In genomic region chr7:43108255-43109011, GRCh38 we compare ENCODE assay signal across 8 cellular contexts. TPM values are rescaled to one million over a fixed set of nuclear protein-coding genes. Genes with fewer than 3 reads are reported as not detected.
DNase-seq lines count a peak whose midpoint lies in the region; ATAC-seq, FAIRE-seq and TF ChIP-seq lines count a peak whose summit lies in the region.

No MANE protein-coding gene starts in this region.

- ATAC-seq in GM21529 (IDR thresholded peaks at IDR 0.05; ENCODE audit: unreplicated experiment) (peak; percentile 99), SK-N-SH treated with all-trans-retinoic acid at 6 μM for 48 hours (peak; percentile 98), K562 (peak; percentile 94)

- POLR2A ChIA-PET in GM10248 (lab: Yijun Ruan, JAX) = no interaction called here
- POLR2A ChIA-PET in K562 (lab: Yijun Ruan, JAX) = interaction anchor here (0.6 to 1.4 kb wide), 4 partner anchors 9 to 340 kb away, joined by 3 to 6 read pairs (median 4); no protein-coding TSS in a partner anchor

- DNase-seq in GM10248 (ENCODE audit: extremely low spot score) = peak; percentile 60
- DNase-seq in HT1080 (ENCODE audit: low read depth) = peak; percentile 47
- peak; percentile 65 to 81 (median 72) for DNase-seq in K562 (ENCODE audit: extremely low read depth in 1 of 4, low spot score in 3 of 4)
- peak; percentile 55 for DNase-seq in iris pigment epithelial cell (ENCODE audit: low read depth)
- peak; percentile 6 for DNase-seq in stimulated activated CD4-positive, alpha-beta T cell treated with anti-CD3 and anti-CD28 coated beads, Interleukin-2, amount 100 ng/mL, for 4 hours (ENCODE audit: low read depth)
- no peak for DNase-seq in NCI-H1436 (lab: John Stamatoyannopoulos, UW)

- CTCF ChIA-PET in GM10248 (lab: Yijun Ruan, JAX) (interaction anchor here (0.7 to 4.5 kb wide), 33 partner anchors 9 to 592 kb away, joined by 3 to 40 read pairs (median 4); partner anchors contain the start of genes MRPL32 and PSMA2), K562 (lab: Yijun Ruan, JAX; ENCODE audit: low intra/inter-chr PET ratio) (interaction anchor here (0.7 kb wide), 1 partner anchor 168 kb away, joined by 3 read pairs; no protein-coding TSS in a partner anchor)

- no peaks in the 10 kb centered on the region; the same call in 2 of the 3 replicates for H3K36me3 ChIP-seq in K562 (ENCODE audit: control insufficient read depth, insufficient read depth, low read length)

- H3K9me3 ChIP-seq in K562 (replicated peaks; ENCODE audit: control insufficient read depth, insufficient read depth, low read depth, low read length) = no peaks in the 10 kb centered on the region

- WGBS in K562 (ENCODE audit: insufficient coverage, low coverage, missing lambda C conversion rate) = 6% methylated on average over 3 of the region's 3 CpGs

- no peak for TF ChIP-seq POLR2A in K562 (conservative IDR thresholded peaks at IDR 0.05)

- no peaks in the 10 kb centered on the region for H4K20me1 ChIP-seq in K562 (replicated peaks; ENCODE audit: control insufficient read depth, insufficient read depth, low read length)

- no peak overlapping the region for H3K4me3 ChIP-seq in K562

- in situ Hi-C loops in K562 (cut with MboI) = loop anchor here (10.0 kb wide), 1 partner anchor 164 kb away; no protein-coding TSS in a partner anchor

- H3K4me2 ChIP-seq in K562 (ENCODE audit: insufficient read depth, low read length) = no peak overlapping the region

- peak; percentile 37 to 75 for TF ChIP-seq RAD21 in K562 (CRISPR knock-in tag; conservative IDR thresholded peaks at IDR 0.05 in 1 of 2, IDR thresholded peaks at IDR 0.05 in 1 of 2)

- no peaks in the 10 kb centered on the region for H3K79me2 ChIP-seq in K562 (ENCODE audit: control insufficient read depth, insufficient read depth, low read length)

- peaks cover 0 to 4% of the 10 kb centered on the region in 2 experiments; a peak in 2 of 5 replicates for H3K27me3 ChIP-seq in K562 (ENCODE audit: control insufficient read depth in 2 of 2, insufficient read depth in 2 of 2, low read length in 2 of 2)

- no TSS peak for BruUV-seq in K562 (replicated peaks; lab: Mats Ljungman, UMichigan)

- intact Hi-C loops in K562 (cut with micrococcal nuclease) = loop anchor here (1.0 kb wide), 1 partner anchor 167 kb away; no protein-coding TSS in a partner anchor

- H3K4me1 ChIP-seq in K562 (replicated peaks in 1 of 2; ENCODE audit: control insufficient read depth in 2 of 2, insufficient read depth in 2 of 2, low read length in 2 of 2) = peaks cover 11 to 17% of the 10 kb centered on the region in 2 experiments; a peak in 4 of 5 replicates

- no peaks in the 10 kb centered on the region for H3K9me1 ChIP-seq in K562 (ENCODE audit: control insufficient read depth, insufficient read depth, low read length)

- peak; percentile 96 for FAIRE-seq in K562 (lab: Jason Lieb, UNC)

- no peak overlapping the region for H3K9ac ChIP-seq in K562 (ENCODE audit: insufficient read depth in 1 of 2, low read depth in 2 of 2, low read length in 2 of 2)

- H2AFZ ChIP-seq in K562 (ENCODE audit: low read depth, low read length) = peak overlapping the region; percentile 92

- no peak for TF ChIP-seq EP300 in K562 (IDR thresholded peaks at IDR 0.05; ENCODE audit: low read length)

- TF ChIP-seq CTCF in GM10248 (IDR thresholded peaks at IDR 0.05; ENCODE audit: control extremely low read depth, extremely low read depth, low read depth, missing control alignments) (peak; percentile 85), K562 (IDR thresholded peaks at IDR 0.05 in 2 of 3, conservative IDR thresholded peaks at IDR 0.05 in 1 of 3; ENCODE audit: insufficient read depth in 2 of 3, low read depth in 1 of 3, low read length in 3 of 3) (peak; percentile 88 to 93 (median 88))

- H3K27ac ChIP-seq in K562 (ENCODE audit: extremely low read depth, low read depth, low read length) = no peak overlapping the region

TF ChIP-seq in SK-N-SH treated with all-trans-retinoic acid at 6 μM for 48 hours, 23 proteins besides CTCF, POLR2A, EP300 and RAD21:
- TF ChIP-seq ESRRG (CRISPR knock-in tag; IDR thresholded peaks at IDR 0.05) = no peak
- TF ChIP-seq CSDC2 (CRISPR knock-in tag; IDR thresholded peaks at IDR 0.05) = no peak
- TF ChIP-seq PATZ1 (CRISPR knock-in tag; IDR thresholded peaks at IDR 0.05; ENCODE audit: borderline replicate concordance) = no peak
- TF ChIP-seq TCF4 (CRISPR knock-in tag; IDR thresholded peaks at IDR 0.05; ENCODE audit: borderline replicate concordance) = no peak

TF ChIP-seq in K562, 482 proteins besides CTCF, POLR2A, EP300 and RAD21 (continues in another document):
- TF ChIP-seq IFI16 (CRISPR knock-in tag; IDR thresholded peaks at IDR 0.05) (no peak), SMC3 (conservative IDR thresholded peaks at IDR 0.05; ENCODE audit: insufficient read depth, low read depth, low read length) (peak; percentile 79; the same call in 1 of the 2 replicates), DEAF1 (CRISPR knock-in tag; IDR thresholded peaks at IDR 0.05) (no peak), ZNF592 (IDR thresholded peaks at IDR 0.05) (0 out of 2 replicates have a peak, but pooled peaks have one; percentile 45), ATF7 (IDR thresholded peaks at IDR 0.05) (0 out of 2 replicates have a peak, but pooled peaks have one; percentile 16), RB1 (IDR thresholded peaks at IDR 0.05; ENCODE audit: low read depth) (0 out of 2 replicates have a peak, but pooled peaks have one; percentile 14), RBM15 (IDR thresholded peaks at IDR 0.05; ENCODE audit: insufficient read depth, low read length) (no peak)

RNA-seq across cellular contexts. Expression of gene HECW1, which starts 4.0 kb away (rescaled TPM):
- total RNA-seq in HT1080 (2014; rRNA removed; shearing (Covaris generic)) = 2.4 and 2.5 TPM in 2 replicates
- 1.2 and 1.9 TPM in 2 replicates for polyA plus RNA-seq in HT1080 (2015; cell fraction: cytosol; rRNA removed)
- polyA plus RNA-seq in HT1080 (2015; cell fraction: nucleus; rRNA removed) = 0.31 and 4.4 TPM in 2 replicates
- 0.33 and 0.39 TPM in 2 replicates for total RNA-seq in K562 (2011; cell fraction: chromatin; rRNA removed; ENCODE audit: low replicate concordance)
- 0.17 TPM in 1 of 2 replicates, not detected in the other for total RNA-seq in K562 (2011; cell fraction: nucleolus; rRNA removed)
- 0.08 and 0.88 TPM in 2 replicates for total RNA-seq in K562 (2011; cell fraction: nucleoplasm; rRNA removed)
- total RNA-seq in K562 (2014; rRNA removed) (0.41 TPM in 1 of 2 replicates, not detected in the other), K562 (2014; rRNA removed; fragmentation: Illumina TruSeq; extraction: Trizol) (not detected in 2 replicates), K562 (2015; rRNA removed; fragmentation: Illumina TruSeq; extraction: Trizol) (0.14 and 0.64 TPM in 2 replicates), K562 (2021) (0.47 TPM in 1 of 2 replicates, not detected in the other)
- polyA plus RNA-seq in K562 (2011; rRNA removed) (0.07 and 0.11 TPM in 2 replicates), K562 (2014; fragmentation: Illumina TruSeq; extraction: Trizol) (0.13 TPM in 1 of 2 replicates, not detected in the other), K562 (2014; fragmentation: Nextera tagmentation; extraction: Ambion mirVana) (under 1 TPM; 0.08 to 0.31 TPM), K562 (2014; rRNA removed) (0.43 TPM in 1 of 2 replicates, not detected in the other)
- polyA plus RNA-seq in K562 (2011; cell fraction: cytosol; rRNA removed) = not detected in 2 replicates
- 0.13 and 0.20 TPM in 2 replicates for polyA plus RNA-seq in K562 (2011; cell fraction: nucleus; rRNA removed)
- 0.36 and 0.46 TPM in 2 replicates for polyA plus RNA-seq in K562 (2012)
- not detected in 2 replicates for polyA minus RNA-seq in K562 (2011; rRNA and poly(A)+ RNA removed)
- polyA minus RNA-seq in K562 (2011; cell fraction: cytosol; rRNA and poly(A)+ RNA removed) = not detected in 2 replicates
- polyA minus RNA-seq in K562 (2011; cell fraction: nucleus; rRNA and poly(A)+ RNA removed) = not detected in 2 replicates
